In the genomic region with DNA sequence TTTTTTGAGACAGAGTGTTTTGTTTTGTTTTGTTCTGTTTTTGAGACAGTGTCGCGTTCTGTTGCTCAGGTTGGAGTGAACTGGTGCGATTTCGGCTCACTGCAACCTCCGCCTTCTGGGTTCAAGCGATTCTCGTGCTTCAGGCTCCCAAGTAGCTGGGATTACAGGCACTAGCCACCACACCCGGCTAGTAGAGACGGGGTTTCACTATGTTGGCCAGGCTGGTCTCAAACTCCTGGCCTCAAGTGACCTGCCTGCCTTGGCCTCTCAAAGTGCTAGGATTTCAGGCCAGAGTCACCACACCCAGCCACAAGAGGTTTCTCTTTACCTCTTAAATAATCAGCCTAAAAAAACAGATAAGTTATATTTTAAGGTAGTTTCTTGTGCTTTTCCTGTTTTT, we compare ENCODE assay signal across 21 cellular contexts. TPM values are rescaled to one million over a fixed set of nuclear protein-coding genes. Genes with fewer than 3 reads are reported as not detected.
DNase-seq lines count a peak whose midpoint lies in the region; ATAC-seq and TF ChIP-seq lines count a peak whose summit lies in the region.
"Had no signal": no experiment of that assay in that cellular context is flagged by ENCODE, and none has a peak within 500 bp of the region (broad histone marks: within the 10 kb centered on the region; RNA-seq: fewer than 3 reads in every experiment).

No MANE protein-coding gene starts in this region.

- peak overlapping the region; percentile 91 for H3K4me2 ChIP-seq in GM23248 (ENCODE audit: unreplicated experiment)

- H3K36me3 Mint-ChIP-seq in glutamatergic neuron (ENCODE audit: unreplicated experiment) = no peaks in the 10 kb centered on the region
- H3K36me3 Mint-ChIP-seq: CD8-positive, alpha-beta memory T cell; naive thymus-derived CD4-positive, alpha-beta T cell had no signal

- no peaks in the 10 kb centered on the region for H3K9me3 Mint-ChIP-seq in glutamatergic neuron (ENCODE audit: unreplicated experiment)
- H3K9me3 Mint-ChIP-seq: CD8-positive, alpha-beta memory T cell; naive thymus-derived CD4-positive, alpha-beta T cell had no signal

- peaks cover 4% of the 10 kb centered on the region for H3K4me1 Mint-ChIP-seq in glutamatergic neuron (ENCODE audit: low read depth, unreplicated experiment)

- no peak for TF ChIP-seq EP300 in ovary (IDR thresholded peaks at IDR 0.05)

- peak; percentile 46 for DNase-seq in GM23248
- no peak for DNase-seq in adipocyte (ENCODE audit: low read depth)
- DNase-seq in left ventricle myocardium inferior = peak; percentile 26
- no peak for DNase-seq in sciatic nerve (ENCODE audit: low spot score)
- DNase-seq in COLO668 (lab: John Stamatoyannopoulos, UW; ENCODE audit: unreplicated experiment) = no peak
- no peak for DNase-seq in ovary
- DNase-seq in glutamatergic neuron = no peak
- DNase-seq in activated T-cell treated with anti-CD3 and anti-CD28 coated beads for 4 hours = no peak
- DNase-seq: aorta; CD8-positive, alpha-beta memory T cell; cerebellar nuclear complex; effector CD4-positive, alpha-beta T cell; EL; Kasumi-1; naive thymus-derived CD4-positive, alpha-beta T cell; NCI-H1092 treated with DMSO at 0.1 percent for 48 hours; NCI-H2107; NCI-H510A; SHP77 treated with DMSO at 0.1 percent for 48 hours; stimulated activated CD8-positive, alpha-beta memory T cell treated with anti-CD3 and anti-CD28 coated beads, Interleukin-4, amount 100 ng/mL, for 48 hours had no signal

- H3K79me2 ChIP-seq in GM23248 (ENCODE audit: insufficient read depth) = peaks cover 2% of the 10 kb centered on the region; the same call in 1 of the 2 replicates

- in situ Hi-C loops in GM23248 (cut with MboI) = no loop called here

- H3K4me3 ChIP-seq in GM23248 (peak overlapping the region; percentile 67), adipocyte (ENCODE audit: low read length) (peak overlapping the region; percentile 72), left ventricle myocardium inferior (no peak overlapping the region), ovary (no peak overlapping the region)
- H3K4me3 ChIP-seq: lung had no signal

- no peak for TF ChIP-seq CTCF in left ventricle myocardium inferior (IDR thresholded peaks at IDR 0.05; ENCODE audit: borderline replicate concordance)
- TF ChIP-seq CTCF in ovary (IDR thresholded peaks at IDR 0.05) = no peak
- no peak for TF ChIP-seq CTCF in glutamatergic neuron (IDR thresholded peaks at IDR 0.05; ENCODE audit: partially characterized antibody, unreplicated experiment)

- peak overlapping the region; percentile 65 for H3K27ac ChIP-seq in GM23248
- peak overlapping the region; percentile 37 for H3K27ac ChIP-seq in left ventricle myocardium inferior (replicated peaks)
- no peak overlapping the region for H3K27ac ChIP-seq in ovary

- no peaks in the 10 kb centered on the region for H4K20me1 ChIP-seq in GM23248 (ENCODE audit: insufficient read depth)

- ATAC-seq in sciatic nerve = peak; percentile 83
- ATAC-seq: naive thymus-derived CD4-positive, alpha-beta T cell had no signal

- no peaks in the 10 kb centered on the region for H3K36me3 ChIP-seq in GM23248 (ENCODE audit: low read depth)
- no peaks in the 10 kb centered on the region for H3K36me3 ChIP-seq in adipocyte (ENCODE audit: control insufficient read depth, insufficient read depth, low read length, severe bottlenecking)
- no peaks in the 10 kb centered on the region for H3K36me3 ChIP-seq in left ventricle myocardium inferior
- no peaks in the 10 kb centered on the region for H3K36me3 ChIP-seq in ovary

- no peaks in the 10 kb centered on the region for H3K9me2 ChIP-seq in GM23248 (ENCODE audit: insufficient read depth)

- no peaks in the 10 kb centered on the region for H3K27me3 ChIP-seq in GM23248 (replicated peaks; ENCODE audit: insufficient read depth)
- no peaks in the 10 kb centered on the region for H3K27me3 ChIP-seq in adipocyte (replicated peaks; ENCODE audit: control insufficient read depth, insufficient read depth, low read length)
- no peaks in the 10 kb centered on the region for H3K27me3 ChIP-seq in left ventricle myocardium inferior (ENCODE audit: low read depth)
- H3K27me3 ChIP-seq in ovary = no peaks in the 10 kb centered on the region

- H3K4me1 ChIP-seq in GM23248 (ENCODE audit: insufficient read depth) (peaks cover 42% of the 10 kb centered on the region), adipocyte (ENCODE audit: control insufficient read depth, insufficient read depth, low read length) (peaks cover 34% of the 10 kb centered on the region), left ventricle myocardium inferior (no peaks in the 10 kb centered on the region), ovary (ENCODE audit: insufficient read depth) (peaks cover 2% of the 10 kb centered on the region)

- no peaks in the 10 kb centered on the region for H3K9me3 ChIP-seq in GM23248 (ENCODE audit: low read depth)
- H3K9me3 ChIP-seq in adipocyte (ENCODE audit: control insufficient read depth, low read length) = no peaks in the 10 kb centered on the region
- H3K9me3 ChIP-seq in left ventricle myocardium inferior (replicated peaks) = no peaks in the 10 kb centered on the region
- H3K9me3 ChIP-seq in ovary = no peaks in the 10 kb centered on the region

- H3K27ac Mint-ChIP-seq in glutamatergic neuron (ENCODE audit: unreplicated experiment) = no peak overlapping the region
- H3K27ac Mint-ChIP-seq: CD8-positive, alpha-beta memory T cell; naive thymus-derived CD4-positive, alpha-beta T cell had no signal

- peaks cover 21% of the 10 kb centered on the region for H3F3A ChIP-seq in GM23248 (ENCODE audit: insufficient read depth)

- no peaks in the 10 kb centered on the region for H3K27me3 Mint-ChIP-seq in glutamatergic neuron (ENCODE audit: unreplicated experiment)

- intact Hi-C loops in left ventricle myocardium inferior (cut with micrococcal nuclease) = no loop called here
- intact Hi-C loops in sciatic nerve (cut with DNase I) = no loop called here
- intact Hi-C loops in ovary (cut with DNase I) = no loop called here

- peak overlapping the region; percentile 94 for H2AFZ ChIP-seq in GM23248

- no peak overlapping the region for H3K4me3 Mint-ChIP-seq in glutamatergic neuron (ENCODE audit: unreplicated experiment)
- H3K4me3 Mint-ChIP-seq: naive thymus-derived CD4-positive, alpha-beta T cell had no signal

- WGBS in GM23248 (ENCODE audit: low coverage in 1 of 2, low lambda C conversion rate in 2 of 2, missing lambda C conversion rate in 2 of 2), 2 experiments = 3 to 4% methylated on average over 9 of the region's 9 CpGs
- WGBS in ovary, 3 donors = 81 to 91% (median 90%) methylated on average over 9 of the region's 9 CpGs

- no peak for TF ChIP-seq POLR2A in ovary (IDR thresholded peaks at IDR 0.05)

- H3K9ac ChIP-seq in GM23248 (peak overlapping the region; percentile 82), adipocyte (ENCODE audit: low read length) (peak overlapping the region; percentile 74)

RNA-seq across cellular contexts. Expression of a gene that starts 8.7 kb away (rescaled TPM):
- 43.3 and 47.3 TPM in 2 replicates for total RNA-seq in GM23248 (2014; rRNA removed; shearing (Covaris generic))
- polyA plus RNA-seq in GM23248 (2016; fragmentation: Nextera tagmentation; extraction: Ambion mirVana) = 20.1 and 20.3 TPM in 2 replicates
- total RNA-seq in left ventricle myocardium inferior = 22.1 TPM
- 57.0 TPM for total RNA-seq in sciatic nerve
- 10 to 100 TPM; 23.0 to 60.6 (median 35.7) TPM for total RNA-seq in ovary
- polyA plus RNA-seq in ovary = 10 to 100 TPM; 13.9 to 17.7 TPM
- total RNA-seq in glutamatergic neuron (ENCODE audit: unreplicated experiment) = 41.9 TPM

Comparison
In these comparisons a context has a peak if more than half of its experiments do, and no peak if none do; other contexts are left out.
1. DNase-seq: peak in GM23248 (single experiment) and left ventricle myocardium inferior (single experiment); none in adipocyte (single experiment), sciatic nerve (single experiment), COLO668 (single experiment), ovary (0 of 5), glutamatergic neuron (single experiment) and activated T-cell treated with anti-CD3 and anti-CD28 coated beads for 4 hours (single experiment).
2. H3K27ac ChIP-seq: peak in GM23248 (single experiment) and left ventricle myocardium inferior (single experiment); none in ovary (0 of 2).
3. H3K4me3 ChIP-seq: peak in GM23248 (single experiment) and adipocyte (single experiment); none in left ventricle myocardium inferior (single experiment) and ovary (single experiment).